Comparison of ENCODE assay signal across 18 cellular contexts in genomic region chr12:25712169-25712568, GRCh38.
DNase-seq lines count a peak whose midpoint lies in the region; ATAC-seq, FAIRE-seq and TF ChIP-seq lines count a peak whose summit lies in the region.
"Had no signal": no experiment of that assay in that cellular context is flagged by ENCODE, and none has a peak within 500 bp of the region (broad histone marks: within the 10 kb centered on the region; RNA-seq: fewer than 3 reads in every experiment).

No MANE protein-coding gene starts in this region.

- no peak for TF ChIP-seq POLR2A in GM12892 (IDR thresholded peaks at IDR 0.05; ENCODE audit: low read depth, low read length)

- no peak for FAIRE-seq in GM12892 (lab: Jason Lieb, UNC)

- DNase-seq in SKM-1 treated with dmso at 0.1 percent for 144 hours (lab: John Stamatoyannopoulos, UW; ENCODE audit: unreplicated experiment) (peak; percentile 80), Ammon's horn (ENCODE audit: low spot score) (no peak), GM12892 (ENCODE audit: insufficient read length) (no peak), AG08396 (ENCODE audit: low spot score) (no peak)
- DNase-seq: activated CD4-positive, alpha-beta memory T cell treated with anti-CD3 and anti-CD28 coated beads, Interleukin-2, amount 10 ng/mL, durations not matched to agents 7 days and 5 days; activated gamma-delta T cell; HFFc6; Karpas-422; NCI-H187; NCI-H774; stimulated activated naive CD4-positive, alpha-beta T cell; T1000; uterus had no signal

- ATAC-seq in GM18517 (IDR thresholded peaks at IDR 0.05; ENCODE audit: unreplicated experiment), result peak; percentile 45
- peak; percentile 54 for ATAC-seq in GM21447 (IDR thresholded peaks at IDR 0.05; ENCODE audit: unreplicated experiment)
- ATAC-seq in HG03103 (IDR thresholded peaks at IDR 0.05; ENCODE audit: low read depth, unreplicated experiment), result peak; percentile 36
- ATAC-seq: Right ventricle myocardium inferior, sciatic nerve had no signal
